Comparison of ENCODE assay signal across 8 cellular contexts in the genomic region with DNA sequence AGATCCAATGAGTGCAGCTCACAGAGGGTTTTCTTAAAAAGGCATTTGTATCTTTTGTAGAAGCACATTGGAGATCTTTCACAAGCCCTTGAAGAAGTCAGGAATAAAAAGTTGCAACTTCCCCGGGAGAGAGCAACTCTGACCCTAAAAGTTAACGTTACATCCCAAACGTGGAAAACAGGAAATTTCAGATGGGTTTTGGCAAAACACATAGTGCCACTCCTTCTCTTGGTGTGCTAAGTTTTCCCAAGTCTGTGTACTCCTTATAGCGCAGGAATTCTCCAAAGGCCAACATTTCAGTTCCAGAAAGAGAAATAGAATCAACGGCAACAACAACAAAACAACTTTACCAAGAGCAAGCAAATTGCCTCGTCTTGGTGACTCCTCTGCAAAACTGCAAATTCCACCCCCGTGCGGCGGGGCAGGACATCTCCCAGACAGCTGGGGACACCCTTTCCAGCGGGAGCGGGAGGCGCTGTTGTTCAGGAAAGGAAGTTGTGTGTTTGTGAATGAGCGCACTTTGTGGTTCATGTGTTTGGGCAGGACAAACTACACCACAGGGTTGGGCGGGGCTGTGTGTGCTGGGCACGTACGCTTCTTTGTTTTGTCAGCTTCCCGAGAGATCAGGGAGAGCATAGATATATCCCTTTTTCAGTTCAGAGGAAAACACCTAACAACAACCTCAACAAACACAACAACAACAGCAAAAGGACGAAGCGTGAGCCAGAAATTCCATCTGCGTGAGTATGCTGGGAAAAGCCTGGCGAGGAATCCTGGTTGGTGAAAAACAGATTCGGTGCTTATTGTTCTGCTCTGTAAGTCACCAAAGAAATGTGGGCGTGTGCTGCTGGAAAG.
DNase-seq lines count a peak whose midpoint lies in the region; ATAC-seq lines count a peak whose summit lies in the region.

No MANE protein-coding gene starts in this region.

- peak overlapping the region; percentile 90 for H3K27ac Mint-ChIP-seq in activated T-helper 1 cell treated with anti-CD3 and anti-CD28 coated beads, Interleukin-12 subunit alpha, Interleukin-12 subunit beta, Interleukin-2, Interleukin-4 antibody, amounts not matched to agents 30 ng/mL and 10 ng/mL and 1 ng/mL, durations not matched to agents 14 hours and 24 hours and 36 hours

- no peaks in the 10 kb centered on the region for H3K27me3 Mint-ChIP-seq in activated T-helper 1 cell treated with anti-CD3 and anti-CD28 coated beads, Interleukin-12 subunit alpha, Interleukin-12 subunit beta, Interleukin-2, Interleukin-4 antibody, amounts not matched to agents 30 ng/mL and 10 ng/mL and 1 ng/mL, durations not matched to agents 14 hours and 24 hours and 36 hours (ENCODE audit: insufficient read depth)

- no peaks in the 10 kb centered on the region for H3K9me3 Mint-ChIP-seq in activated T-helper 1 cell treated with anti-CD3 and anti-CD28 coated beads, Interleukin-12 subunit alpha, Interleukin-12 subunit beta, Interleukin-2, Interleukin-4 antibody, amounts not matched to agents 30 ng/mL and 10 ng/mL and 1 ng/mL, durations not matched to agents 14 hours and 24 hours and 36 hours

- H3K4me3 Mint-ChIP-seq in activated T-helper 1 cell treated with anti-CD3 and anti-CD28 coated beads, Interleukin-12 subunit alpha, Interleukin-12 subunit beta, Interleukin-2, Interleukin-4 antibody, amounts not matched to agents 30 ng/mL and 10 ng/mL and 1 ng/mL, durations not matched to agents 14 hours and 24 hours and 36 hours: peak overlapping the region; percentile 62

- ATAC-seq in sciatic nerve (peak; percentile 85), HG03520 (IDR thresholded peaks at IDR 0.05; ENCODE audit: unreplicated experiment) (no peak), HG03175 (IDR thresholded peaks at IDR 0.05; ENCODE audit: unreplicated experiment) (no peak)

- DNase-seq in activated effector memory CD4-positive, alpha-beta T cell treated with anti-CD3 and anti-CD28 coated beads, Interleukin-2, amount 50 U/mL, for 16 hours: peak; percentile 70
- no peak for DNase-seq in activated effector memory CD4-positive, alpha-beta T cell treated with Interleukin-2 at 50 U/mL for 16 hours
- DNase-seq in activated T-helper 1 cell treated with anti-CD3 and anti-CD28 coated beads, Interleukin-12 subunit alpha, Interleukin-12 subunit beta, Interleukin-2, Interleukin-4 antibody, amounts not matched to agents 30 ng/mL and 10 ng/mL and 1 ng/mL, durations not matched to agents 14 hours and 24 hours and 36 hours (ENCODE audit: low spot score): no peak
- DNase-seq in cardiac septum (ENCODE audit: low spot score) (peak; percentile 89), sciatic nerve (ENCODE audit: low spot score) (peak; percentile 89), NCI-H2081 (lab: John Stamatoyannopoulos, UW) (no peak)

- H3K4me1 Mint-ChIP-seq in activated T-helper 1 cell treated with anti-CD3 and anti-CD28 coated beads, Interleukin-12 subunit alpha, Interleukin-12 subunit beta, Interleukin-2, Interleukin-4 antibody, amounts not matched to agents 30 ng/mL and 10 ng/mL and 1 ng/mL, durations not matched to agents 14 hours and 24 hours and 36 hours (ENCODE audit: low read depth): peaks cover 53% of the 10 kb centered on the region

- peaks cover 1% of the 10 kb centered on the region for H3K36me3 Mint-ChIP-seq in activated T-helper 1 cell treated with anti-CD3 and anti-CD28 coated beads, Interleukin-12 subunit alpha, Interleukin-12 subunit beta, Interleukin-2, Interleukin-4 antibody, amounts not matched to agents 30 ng/mL and 10 ng/mL and 1 ng/mL, durations not matched to agents 14 hours and 24 hours and 36 hours (ENCODE audit: low read depth)

- intact Hi-C loops in activated T-helper 1 cell treated with anti-CD3 and anti-CD28 coated beads, Interleukin-12 subunit alpha, Interleukin-12 subunit beta, Interleukin-2, Interleukin-4 antibody, amounts not matched to agents 30 ng/mL and 10 ng/mL and 1 ng/mL, durations not matched to agents 14 hours and 24 hours and 36 hours (cut with micrococcal nuclease): loop anchor here (5.0 kb wide), 5 partner anchors 95 to 665 kb away; no protein-coding TSS in a partner anchor
- intact Hi-C loops in cardiac septum (cut with DNase I): loop anchor here (2.0 to 5.0 kb wide), 2 partner anchors 14 to 60 kb away; no protein-coding TSS in a partner anchor
- intact Hi-C loops in sciatic nerve (cut with DNase I): loop anchor here (5.0 kb wide), 1 partner anchor 315 kb away; no protein-coding TSS in a partner anchor

Comparison
In these comparisons a context has a peak if more than half of its experiments do, and no peak if none do; other contexts are left out.
1. DNase-seq: peak in activated effector memory CD4-positive, alpha-beta T cell treated with anti-CD3 and anti-CD28 coated beads, Interleukin-2, amount 50 U/mL, for 16 hours (single experiment), cardiac septum (single experiment) and sciatic nerve (single experiment); none in activated effector memory CD4-positive, alpha-beta T cell treated with Interleukin-2 at 50 U/mL for 16 hours (single experiment), activated T-helper 1 cell treated with anti-CD3 and anti-CD28 coated beads, Interleukin-12 subunit alpha, Interleukin-12 subunit beta, Interleukin-2, Interleukin-4 antibody, amounts not matched to agents 30 ng/mL and 10 ng/mL and 1 ng/mL, durations not matched to agents 14 hours and 24 hours and 36 hours (single experiment) and NCI-H2081 (0 of 2).